In genomic region chr6:41690541-41691330, GRCh38 we compare ENCODE assay signal across 34 cellular contexts. TPM values are rescaled to one million over a fixed set of nuclear protein-coding genes. Genes with fewer than 3 reads are reported as not detected.
DNase-seq lines count a peak whose midpoint lies in the region; ATAC-seq and TF ChIP-seq lines count a peak whose summit lies in the region.
"Had no signal": no experiment of that assay in that cellular context is flagged by ENCODE, and none has a peak within 500 bp of the region (broad histone marks: within the 10 kb centered on the region; RNA-seq: fewer than 3 reads in every experiment).

No MANE protein-coding gene starts in this region.

- H3K9me3 Mint-ChIP-seq in CD14-positive monocyte, result peaks cover 0 to 1% (median 0%) of the 10 kb centered on the region in 7 donors
- H3K9me3 Mint-ChIP-seq in activated B cell treated with CpG ODN at 0.5 μM for 24 hours, result no peaks in the 10 kb centered on the region
- H3K9me3 Mint-ChIP-seq: activated CD4-positive, alpha-beta memory T cell treated with anti-CD3 and anti-CD28 coated beads, Interleukin-2, amount 10 ng/mL, durations not matched to agents 7 days and 5 days; activated naive CD4-positive, alpha-beta T cell treated with anti-CD3 and anti-CD28 coated beads for 36 hours; CD4-positive, alpha-beta memory T cell; stimulated activated effector memory CD8-positive, alpha-beta T cell treated with anti-CD3 and anti-CD28 coated beads, Interleukin-12 subunit alpha, Interleukin-12 subunit beta, amount 100 ng/mL, for 72 hours had no signal

- peaks cover 68% of the 10 kb centered on the region in 2 donors for H3K36me3 Mint-ChIP-seq in CD14-positive monocyte
- peaks cover 72% of the 10 kb centered on the region for H3K36me3 Mint-ChIP-seq in activated B cell treated with CpG ODN at 0.5 μM for 24 hours (ENCODE audit: low read depth)

- in situ Hi-C loops in gastrocnemius medialis (cut with MboI; ENCODE audit: low sequenced_read_pairs in 4 of 4), result no loop called here

- H3K36me3 ChIP-seq in lower lobe of right lung, result peaks cover 57% of the 10 kb centered on the region
- H3K36me3 ChIP-seq in gastrocnemius medialis, result peaks cover 0 to 46% of the 10 kb centered on the region in 2 donors

- no peaks in the 10 kb centered on the region for H3K27me3 ChIP-seq in lower lobe of right lung (ENCODE audit: low read depth)
- H3K27me3 ChIP-seq in gastrocnemius medialis, result no peaks in the 10 kb centered on the region
- H3K27me3 ChIP-seq: adrenal gland, brain microvascular endothelial cell, suprapubic skin had no signal

- DNase-seq in CD14-positive monocyte (ENCODE audit: low spot score) (peak; percentile 34), activated B cell treated with CpG ODN at 0.5 μM for 24 hours (no peak), lower lobe of right lung (peak; percentile 39), gastrocnemius medialis (no peak), amygdala (lab: John Stamatoyannopoulos, UW) (no peak)
- DNase-seq: activated CD4-positive, alpha-beta memory T cell treated with anti-CD3 and anti-CD28 coated beads, Interleukin-2, amount 10 ng/mL, durations not matched to agents 7 days and 5 days; activated CD8-positive, alpha-beta memory T cell treated with anti-CD3 and anti-CD28 coated beads, Interleukin-2, amount 50 U/mL, for 4 hours; activated naive CD4-positive, alpha-beta T cell treated with anti-CD3 and anti-CD28 coated beads for 36 hours; AML-193; brain microvascular endothelial cell; CD4-positive, alpha-beta memory T cell; DMS 273 treated with DMSO at 0.1 percent for 48 hours; effector CD4-positive, alpha-beta T cell; EL; hippocampal formation; left cardiac atrium; NCI-H1105; NCI-H187 treated with DMSO at 0.1 percent for 48 hours; NCI-H2171 treated with DMSO at 0.1 percent for 48 hours; NCI-H524; PC-9; T-helper 2 cell had no signal

- H3K4me1 ChIP-seq in lower lobe of right lung (no peaks in the 10 kb centered on the region), gastrocnemius medialis (peaks cover 44 to 46% of the 10 kb centered on the region in 2 donors)

- no peaks in the 10 kb centered on the region for H3K9me3 ChIP-seq in lower lobe of right lung
- H3K9me3 ChIP-seq in gastrocnemius medialis, result no peaks in the 10 kb centered on the region
- H3K9me3 ChIP-seq: adrenal gland, suprapubic skin had no signal

- TF ChIP-seq CTCF in CD14-positive monocyte (IDR thresholded peaks at IDR 0.05) (no peak), activated B cell treated with CpG ODN at 0.5 μM for 24 hours (IDR thresholded peaks at IDR 0.05) (no peak), lower lobe of right lung (IDR thresholded peaks at IDR 0.05) (no peak), gastrocnemius medialis (IDR thresholded peaks at IDR 0.05 in 4 of 5, conservative IDR thresholded peaks at IDR 0.05 in 1 of 5) (no peak)

- H3K4me1 Mint-ChIP-seq in CD14-positive monocyte (peaks cover 3% of the 10 kb centered on the region), activated B cell treated with CpG ODN at 0.5 μM for 24 hours (peaks cover 35% of the 10 kb centered on the region)

- TF ChIP-seq POLR2A in gastrocnemius medialis (IDR thresholded peaks at IDR 0.05) (no peak), GM18505 (IDR thresholded peaks at IDR 0.05; ENCODE audit: borderline replicate concordance, extremely low read depth, insufficient read depth, insufficient read length) (no peak)

- H3K4me3 ChIP-seq in lower lobe of right lung (no peak overlapping the region), gastrocnemius medialis (no peak overlapping the region)
- H3K4me3 ChIP-seq: adrenal gland, K562, PC-9, suprapubic skin had no signal

- H3K27me3 Mint-ChIP-seq in CD14-positive monocyte (ENCODE audit: low read depth in 3 of 3) (peaks cover 0 to 3% (median 1%) of the 10 kb centered on the region in 3 donors), activated B cell treated with CpG ODN at 0.5 μM for 24 hours (no peaks in the 10 kb centered on the region)
- H3K27me3 Mint-ChIP-seq: activated CD4-positive, alpha-beta memory T cell treated with anti-CD3 and anti-CD28 coated beads, Interleukin-2, amount 10 ng/mL, durations not matched to agents 7 days and 5 days; CD4-positive, alpha-beta memory T cell had no signal

- POLR2A ChIA-PET in activated B cell treated with CpG ODN at 0.5 μM for 24 hours (lab: Charles Lee), result interaction anchor here (0.6 to 6.4 kb wide), 3 partner anchors 43 to 205 kb away, joined by 3 to 58 read pairs (median 13); no protein-coding TSS in a partner anchor

- H3K27ac Mint-ChIP-seq in CD14-positive monocyte (peak overlapping the region in 1 of 7 donors; percentile 10), activated B cell treated with CpG ODN at 0.5 μM for 24 hours (peak overlapping the region; percentile 53)
- H3K27ac Mint-ChIP-seq: activated CD4-positive, alpha-beta memory T cell treated with anti-CD3 and anti-CD28 coated beads, Interleukin-2, amount 10 ng/mL, durations not matched to agents 7 days and 5 days; activated naive CD4-positive, alpha-beta T cell treated with anti-CD3 and anti-CD28 coated beads for 36 hours had no signal

- intact Hi-C loops in CD14-positive monocyte (cut with micrococcal nuclease), result no loop called here
- intact Hi-C loops in activated B cell treated with CpG ODN at 0.5 μM for 24 hours (cut with micrococcal nuclease), result no loop called here
- intact Hi-C loops in lower lobe of right lung (cut with DNase I), result no loop called here
- intact Hi-C loops in gastrocnemius medialis (cut with DNase I; ENCODE audit: low total_unique reads), result no loop called here

- no peak for ATAC-seq in activated B cell treated with CpG ODN at 0.5 μM for 24 hours (ENCODE audit: low read depth)
- ATAC-seq in lower lobe of right lung, result no peak
- no peak for ATAC-seq in gastrocnemius medialis
- ATAC-seq in GM18505 (IDR thresholded peaks at IDR 0.05; ENCODE audit: unreplicated experiment), result no peak
- ATAC-seq in SK-N-SH treated with all-trans-retinoic acid at 6 μM for 48 hours, result no peak
- ATAC-seq: activated CD4-positive, CD25-positive, alpha-beta regulatory T cell treated with anti-CD3 and anti-CD28 coated beads, Interleukin-2, amount 50 U/mL, for 24 hours; K562; left cardiac atrium; Right ventricle myocardium inferior; stimulated activated effector memory CD8-positive, alpha-beta T cell treated with anti-CD3 and anti-CD28 coated beads, Interleukin-12 subunit alpha, Interleukin-12 subunit beta, amount 100 ng/mL, for 72 hours had no signal

- H3K4me3 Mint-ChIP-seq in CD14-positive monocyte, result no peak overlapping the region
- H3K4me3 Mint-ChIP-seq in activated B cell treated with CpG ODN at 0.5 μM for 24 hours, result no peak overlapping the region
- H3K4me3 Mint-ChIP-seq: activated CD4-positive, alpha-beta memory T cell treated with anti-CD3 and anti-CD28 coated beads, Interleukin-2, amount 10 ng/mL, durations not matched to agents 7 days and 5 days; activated naive CD4-positive, alpha-beta T cell treated with anti-CD3 and anti-CD28 coated beads for 36 hours; CD4-positive, alpha-beta memory T cell; stimulated activated effector memory CD8-positive, alpha-beta T cell treated with anti-CD3 and anti-CD28 coated beads, Interleukin-12 subunit alpha, Interleukin-12 subunit beta, amount 100 ng/mL, for 72 hours had no signal

- CTCF ChIA-PET in activated B cell treated with CpG ODN at 0.5 μM for 24 hours (lab: Charles Lee), result interaction anchor here (1.0 to 3.4 kb wide), 4 partner anchors 7 to 44 kb away, joined by 3 to 12 read pairs (median 4); no protein-coding TSS in a partner anchor

- H3K27ac ChIP-seq in lower lobe of right lung (no peak overlapping the region), gastrocnemius medialis (peak overlapping the region; percentile 69 to 78 (median 72))
- H3K27ac ChIP-seq: adrenal gland, brain microvascular endothelial cell, PC-9 had no signal

TF ChIP-seq in SK-N-SH treated with all-trans-retinoic acid at 6 μM for 48 hours, 23 proteins besides CTCF, POLR2A, EP300 and RAD21:
- TF ChIP-seq CSRNP3 (CRISPR knock-in tag; IDR thresholded peaks at IDR 0.05) (no peak), ZFP30 (CRISPR knock-in tag; IDR thresholded peaks at IDR 0.05) (no peak), CSDC2 (CRISPR knock-in tag; IDR thresholded peaks at IDR 0.05) (no peak), GLIS3 (CRISPR knock-in tag; IDR thresholded peaks at IDR 0.05) (no peak), ZNF565 (CRISPR knock-in tag; conservative IDR thresholded peaks at IDR 0.05; ENCODE audit: low read depth) (no peak), ZFP3 (CRISPR knock-in tag; IDR thresholded peaks at IDR 0.05) (no peak), ZNF8 (CRISPR knock-in tag; IDR thresholded peaks at IDR 0.05) (no peak), PPARA (CRISPR knock-in tag; IDR thresholded peaks at IDR 0.05; ENCODE audit: borderline replicate concordance) (no peak), BACH2 (CRISPR knock-in tag; IDR thresholded peaks at IDR 0.05; ENCODE audit: borderline replicate concordance) (no peak)

RNA-seq across cellular contexts. Expression of gene TFEB, which starts 44.7 kb away (rescaled TPM):
- 10 to 100 TPM; 42.6 to 60.0 TPM for polyA plus RNA-seq in CD14-positive monocyte
- total RNA-seq in activated B cell treated with CpG ODN at 0.5 μM for 24 hours (203 and 205 TPM in 2 replicates), lower lobe of right lung (36.5 TPM), gastrocnemius medialis (100 to 1,000 TPM in 2 of 4 donors, 10 to 100 TPM in 2; 82.8 to 121 (median 93.3) TPM)

RNA-seq across cellular contexts. Expression of gene MDFI, which starts 52.5 kb away (rescaled TPM):
- polyA plus RNA-seq in CD14-positive monocyte, result not detected
- total RNA-seq in activated B cell treated with CpG ODN at 0.5 μM for 24 hours (not detected in 2 replicates), lower lobe of right lung (10.6 TPM), gastrocnemius medialis (1 to 10 TPM in 1 of 4 donors, under 1 TPM in 1, not detected in 2; 0.26 to 1.1 TPM)
- total RNA-seq: activated CD4-positive, alpha-beta memory T cell treated with anti-CD3 and anti-CD28 coated beads, Interleukin-2, amount 10 ng/mL, durations not matched to agents 7 days and 5 days; activated naive CD4-positive, alpha-beta T cell treated with anti-CD3 and anti-CD28 coated beads for 36 hours; CD4-positive, alpha-beta memory T cell; K562 had no signal
- polyA plus RNA-seq: CD4-positive, alpha-beta memory T cell; K562 had no signal

RNA-seq across cellular contexts. Expression of gene PGC, which starts 56.5 kb away (rescaled TPM):
- polyA plus RNA-seq in CD14-positive monocyte, result not detected
- total RNA-seq in activated B cell treated with CpG ODN at 0.5 μM for 24 hours (not detected in 2 replicates), lower lobe of right lung (947 TPM), gastrocnemius medialis (not detected)
- total RNA-seq: A673; activated CD4-positive, alpha-beta memory T cell treated with anti-CD3 and anti-CD28 coated beads, Interleukin-2, amount 10 ng/mL, durations not matched to agents 7 days and 5 days; activated naive CD4-positive, alpha-beta T cell treated with anti-CD3 and anti-CD28 coated beads for 36 hours; CD4-positive, alpha-beta memory T cell; H4; left cardiac atrium; M059J; PC-9; Right ventricle myocardium inferior; suprapubic skin; urinary bladder had no signal
- polyA plus RNA-seq: CD4-positive, alpha-beta memory T cell; urinary bladder had no signal

Comparison
In these comparisons a context has a peak if more than half of its experiments do, and no peak if none do; other contexts are left out.
1. DNase-seq: peak in CD14-positive monocyte (single experiment) and lower lobe of right lung (single experiment); none in activated B cell treated with CpG ODN at 0.5 μM for 24 hours (single experiment), gastrocnemius medialis (0 of 2) and amygdala (0 of 56).
2. RNA of gene PGC, which starts 56.5 kb away (total RNA-seq): 947 TPM in lower lobe of right lung (single experiment); not detected in activated B cell treated with CpG ODN at 0.5 μM for 24 hours and not detected in gastrocnemius medialis; every median in the first group is over 100 times any median in the second.